ENCODE assay signal across 22 cellular contexts in genomic region chrX:54615109-54615508, GRCh38.
DNase-seq lines count a peak whose midpoint lies in the region; ATAC-seq, FAIRE-seq and TF ChIP-seq lines count a peak whose summit lies in the region.
"Had no signal": no experiment of that assay in that cellular context is flagged by ENCODE, and none has a peak within 500 bp of the region (broad histone marks: within the 10 kb centered on the region; RNA-seq: fewer than 3 reads in every experiment).

No MANE protein-coding gene starts in this region.

- peaks cover 23 to 24% of the 10 kb centered on the region in 2 donors for H3K36me3 Mint-ChIP-seq in CD4-positive, alpha-beta memory T cell

- FAIRE-seq in colon (lab: Jason Lieb, UNC) (peak; percentile 93), islet of Langerhans (lab: Jason Lieb, UNC) (peak; percentile 56)
- FAIRE-seq: A549, G401.6, GM12891 had no signal

- no peaks in the 10 kb centered on the region for H4K20me1 ChIP-seq in SK-N-SH (ENCODE audit: insufficient read depth)

- no peaks in the 10 kb centered on the region for H3K4me1 Mint-ChIP-seq in CD4-positive, alpha-beta memory T cell
- H3K4me1 Mint-ChIP-seq: B cell; CD8-positive, alpha-beta memory T cell had no signal

- TF ChIP-seq CTCF in SK-N-SH (IDR thresholded peaks at IDR 0.05) (no peak), mucosa of descending colon (IDR thresholded peaks at IDR 0.05) (no peak)

- no peaks in the 10 kb centered on the region for H3K27me3 Mint-ChIP-seq in CD4-positive, alpha-beta memory T cell
- H3K27me3 Mint-ChIP-seq: B cell; CD4-positive, alpha-beta T cell had no signal

- WGBS in SK-N-SH (ENCODE audit: low lambda C conversion rate) = 46% methylated on average over 1 of the region's 1 CpG

- intact Hi-C loops in mucosa of descending colon (cut with DNase I, micrococcal nuclease) = no loop called here
- intact Hi-C loops in CD4-positive, alpha-beta memory T cell (cut with micrococcal nuclease) = no loop called here
- intact Hi-C loops in posterior vena cava (cut with DNase I) = no loop called here

- H3F3A ChIP-seq in SK-N-SH (replicated peaks; ENCODE audit: insufficient read depth) = no peaks in the 10 kb centered on the region

- no peak overlapping the region for H3K27ac ChIP-seq in SK-N-SH (ENCODE audit: low read depth in 2 of 2, low read length in 1 of 2)
- no peak overlapping the region for H3K27ac ChIP-seq in CD4-positive, alpha-beta memory T cell (ENCODE audit: low read depth, low read length)
- H3K27ac ChIP-seq: 22Rv1; A549; BLaER1 treated with 17β-estradiol and CSF1 and Interleukin-3, amounts not matched to agents 10 nM and 100 nM; C4-2B had no signal

- H3K36me3 ChIP-seq in SK-N-SH (replicated peaks in 1 of 2; ENCODE audit: control insufficient read depth in 1 of 2, insufficient read depth in 2 of 2, low read length in 1 of 2) (no peaks in the 10 kb centered on the region), mucosa of descending colon (ENCODE audit: low read depth) (no peaks in the 10 kb centered on the region)
- no peaks in the 10 kb centered on the region for H3K36me3 ChIP-seq in CD4-positive, alpha-beta memory T cell (ENCODE audit: insufficient read depth, low read length)

- CTCF ChIA-PET in SK-N-SH (lab: Yijun Ruan, JAX) = no interaction called here
- CTCF ChIA-PET in CD4-positive, alpha-beta memory T cell (lab: Charles Lee; ENCODE audit: partially characterized antibody) = no interaction called here

- ATAC-seq in SK-N-SH treated with all-trans-retinoic acid at 6 μM for 48 hours = no peak
- ATAC-seq in mucosa of descending colon = no peak
- ATAC-seq: A549 had no signal

- H3K4me1 ChIP-seq in SK-N-SH (ENCODE audit: control insufficient read depth in 1 of 2, insufficient read depth in 2 of 2, low read depth in 1 of 2, low read length in 1 of 2) = no peaks in the 10 kb centered on the region
- no peaks in the 10 kb centered on the region for H3K4me1 ChIP-seq in mucosa of descending colon (ENCODE audit: low read depth)
- no peaks in the 10 kb centered on the region for H3K4me1 ChIP-seq in CD4-positive, alpha-beta memory T cell (ENCODE audit: insufficient read depth, low read length)
- H3K4me1 ChIP-seq: A549; BLaER1 treated with 17β-estradiol and CSF1 and Interleukin-3, amounts not matched to agents 10 nM and 100 nM had no signal

- peaks cover 0 to 37% (median 29%) of the 10 kb centered on the region in 8 donors for H3K9me3 Mint-ChIP-seq in CD4-positive, alpha-beta memory T cell

- H3K9ac ChIP-seq in SK-N-SH = no peak overlapping the region
- H3K9ac ChIP-seq: BLaER1 treated with 17β-estradiol and CSF1 and Interleukin-3, amounts not matched to agents 10 nM and 100 nM had no signal

- TF ChIP-seq EP300 in SK-N-SH (IDR thresholded peaks at IDR 0.05; ENCODE audit: borderline replicate concordance in 1 of 2, low read depth in 1 of 2, low read length in 1 of 2) = no peak

- no peaks in the 10 kb centered on the region for H3K27me3 ChIP-seq in SK-N-SH (ENCODE audit: insufficient read depth)
- H3K27me3 ChIP-seq in CD4-positive, alpha-beta memory T cell (ENCODE audit: insufficient read depth, low read length) = no peaks in the 10 kb centered on the region

- no peak overlapping the region for H3K27ac Mint-ChIP-seq in CD4-positive, alpha-beta memory T cell
- H3K27ac Mint-ChIP-seq: B cell; CD4-positive, alpha-beta T cell; CD8-positive, alpha-beta memory T cell had no signal

- H3K4me3 Mint-ChIP-seq in CD4-positive, alpha-beta memory T cell = no peak overlapping the region
- H3K4me3 Mint-ChIP-seq: B cell; CD4-positive, alpha-beta T cell; CD8-positive, alpha-beta memory T cell had no signal

- H3K9me2 ChIP-seq in SK-N-SH = no peaks in the 10 kb centered on the region

- no peak for TF ChIP-seq RAD21 in SK-N-SH (IDR thresholded peaks at IDR 0.05; ENCODE audit: low read length)

- H3K9me3 ChIP-seq in SK-N-SH = no peaks in the 10 kb centered on the region
- H3K9me3 ChIP-seq in mucosa of descending colon = peaks cover 2% of the 10 kb centered on the region
- H3K9me3 ChIP-seq in CD4-positive, alpha-beta memory T cell (ENCODE audit: control insufficient read depth in 1 of 2, low read length in 2 of 2) = no peaks in the 10 kb centered on the region
- H3K9me3 ChIP-seq: A549 had no signal

- H3K4me3 ChIP-seq in SK-N-SH (ENCODE audit: low read depth in 2 of 2, low read length in 1 of 2) (no peak overlapping the region), mucosa of descending colon (no peak overlapping the region)
- H3K4me3 ChIP-seq in CD4-positive, alpha-beta memory T cell (ENCODE audit: low read length in 2 of 2) = no peak overlapping the region
- H3K4me3 ChIP-seq: A549; BLaER1 treated with 17β-estradiol and CSF1 and Interleukin-3, amounts not matched to agents 10 nM and 100 nM had no signal

- no peaks in the 10 kb centered on the region for H3K79me2 ChIP-seq in SK-N-SH (ENCODE audit: insufficient read depth)

- H3K4me2 ChIP-seq in SK-N-SH = no peak overlapping the region
- H3K4me2 ChIP-seq: A549; BLaER1 treated with 17β-estradiol and CSF1 and Interleukin-3, amounts not matched to agents 10 nM and 100 nM had no signal

- DNase-seq in SK-N-SH (no peak), mucosa of descending colon (no peak), posterior vena cava (ENCODE audit: low spot score) (no peak)
- no peak for DNase-seq in CD4-positive, alpha-beta memory T cell
- DNase-seq: AML-193; CD4-positive, alpha-beta T cell; CD8-positive, alpha-beta memory T cell; COR-L47; DMS 273 treated with DMSO at 0.1 percent for 48 hours; DMS153; DMS79 treated with DMSO at 0.1 percent for 48 hours; GF-D8 had no signal

- no peak overlapping the region for H2AFZ ChIP-seq in SK-N-SH (ENCODE audit: low read depth)

- POLR2A ChIA-PET in SK-N-SH (lab: Yijun Ruan, JAX) = no interaction called here
- POLR2A ChIA-PET in CD4-positive, alpha-beta memory T cell (lab: Charles Lee; ENCODE audit: partially characterized antibody) = no interaction called here

TF ChIP-seq in SK-N-SH treated with all-trans-retinoic acid at 6 μM for 48 hours, 23 proteins besides CTCF, POLR2A, EP300 and RAD21:
- TF ChIP-seq ZNF8 (CRISPR knock-in tag; IDR thresholded peaks at IDR 0.05) (peak; percentile 51; the same call in 1 of the 2 replicates), ISL1 (CRISPR knock-in tag; IDR thresholded peaks at IDR 0.05) (no peak)
TF ChIP-seq in SK-N-SH treated with all-trans-retinoic acid at 6 μM for 48 hours: peak in this region for 1.

TF ChIP-seq in SK-N-SH, 30 proteins besides CTCF, POLR2A, EP300 and RAD21 (continues in another document):
- TF ChIP-seq, protein P1, sequence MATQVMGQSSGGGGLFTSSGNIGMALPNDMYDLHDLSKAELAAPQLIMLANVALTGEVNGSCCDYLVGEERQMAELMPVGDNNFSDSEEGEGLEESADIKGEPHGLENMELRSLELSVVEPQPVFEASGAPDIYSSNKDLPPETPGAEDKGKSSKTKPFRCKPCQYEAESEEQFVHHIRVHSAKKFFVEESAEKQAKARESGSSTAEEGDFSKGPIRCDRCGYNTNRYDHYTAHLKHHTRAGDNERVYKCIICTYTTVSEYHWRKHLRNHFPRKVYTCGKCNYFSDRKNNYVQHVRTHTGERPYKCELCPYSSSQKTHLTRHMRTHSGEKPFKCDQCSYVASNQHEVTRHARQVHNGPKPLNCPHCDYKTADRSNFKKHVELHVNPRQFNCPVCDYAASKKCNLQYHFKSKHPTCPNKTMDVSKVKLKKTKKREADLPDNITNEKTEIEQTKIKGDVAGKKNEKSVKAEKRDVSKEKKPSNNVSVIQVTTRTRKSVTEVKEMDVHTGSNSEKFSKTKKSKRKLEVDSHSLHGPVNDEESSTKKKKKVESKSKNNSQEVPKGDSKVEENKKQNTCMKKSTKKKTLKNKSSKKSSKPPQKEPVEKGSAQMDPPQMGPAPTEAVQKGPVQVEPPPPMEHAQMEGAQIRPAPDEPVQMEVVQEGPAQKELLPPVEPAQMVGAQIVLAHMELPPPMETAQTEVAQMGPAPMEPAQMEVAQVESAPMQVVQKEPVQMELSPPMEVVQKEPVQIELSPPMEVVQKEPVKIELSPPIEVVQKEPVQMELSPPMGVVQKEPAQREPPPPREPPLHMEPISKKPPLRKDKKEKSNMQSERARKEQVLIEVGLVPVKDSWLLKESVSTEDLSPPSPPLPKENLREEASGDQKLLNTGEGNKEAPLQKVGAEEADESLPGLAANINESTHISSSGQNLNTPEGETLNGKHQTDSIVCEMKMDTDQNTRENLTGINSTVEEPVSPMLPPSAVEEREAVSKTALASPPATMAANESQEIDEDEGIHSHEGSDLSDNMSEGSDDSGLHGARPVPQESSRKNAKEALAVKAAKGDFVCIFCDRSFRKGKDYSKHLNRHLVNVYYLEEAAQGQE (IDR thresholded peaks at IDR 0.05; ENCODE audit: low read depth, low read length) = no peak
- TF ChIP-seq, protein P2, sequence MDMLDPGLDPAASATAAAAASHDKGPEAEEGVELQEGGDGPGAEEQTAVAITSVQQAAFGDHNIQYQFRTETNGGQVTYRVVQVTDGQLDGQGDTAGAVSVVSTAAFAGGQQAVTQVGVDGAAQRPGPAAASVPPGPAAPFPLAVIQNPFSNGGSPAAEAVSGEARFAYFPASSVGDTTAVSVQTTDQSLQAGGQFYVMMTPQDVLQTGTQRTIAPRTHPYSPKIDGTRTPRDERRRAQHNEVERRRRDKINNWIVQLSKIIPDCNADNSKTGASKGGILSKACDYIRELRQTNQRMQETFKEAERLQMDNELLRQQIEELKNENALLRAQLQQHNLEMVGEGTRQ (IDR thresholded peaks at IDR 0.05; ENCODE audit: borderline replicate concordance, low read depth, low read length) = no peak
- TF ChIP-seq TEAD4 (IDR thresholded peaks at IDR 0.05; ENCODE audit: borderline replicate concordance, insufficient read depth) = no peak
- TF ChIP-seq MEF2A (IDR thresholded peaks at IDR 0.05; ENCODE audit: borderline replicate concordance, low read depth) = no peak
- no peak for TF ChIP-seq CHD2 (IDR thresholded peaks at IDR 0.05; ENCODE audit: low read length, partially characterized antibody)
- no peak for TF ChIP-seq PBX3 (IDR thresholded peaks at IDR 0.05)
- no peak for TF ChIP-seq MXI1 (IDR thresholded peaks at IDR 0.05; ENCODE audit: low read depth, low read length)
